17 cellular contexts compared by ENCODE assay signal in genomic region chr14:100472094-100472455, GRCh38.
DNase-seq lines count a peak whose midpoint lies in the region; ATAC-seq and TF ChIP-seq lines count a peak whose summit lies in the region.
"Had no signal": no experiment of that assay in that cellular context is flagged by ENCODE, and none has a peak within 500 bp of the region (broad histone marks: within the 10 kb centered on the region; RNA-seq: fewer than 3 reads in every experiment).

No MANE protein-coding gene starts in this region.

- intact Hi-C loops in HCT116 (cut with micrococcal nuclease) = no loop called here
- intact Hi-C loops in OCI-LY7 (cut with micrococcal nuclease; ENCODE audit: unreplicated experiment) = no loop called here
- intact Hi-C loops in gastrocnemius medialis (cut with DNase I; ENCODE audit: low total_unique reads) = loop anchor here (10.0 kb wide), 1 partner anchor 93 kb away; no protein-coding TSS in a partner anchor

- TF ChIP-seq CTCF in HCT116 (IDR thresholded peaks at IDR 0.05 in 2 of 3, conservative IDR thresholded peaks at IDR 0.05 in 1 of 3; ENCODE audit: borderline replicate concordance in 1 of 3, insufficient read depth in 1 of 3, low read depth in 2 of 3, low read length in 2 of 3) (no peak), OCI-LY7 (conservative IDR thresholded peaks at IDR 0.05; ENCODE audit: low read length) (no peak), gastrocnemius medialis (IDR thresholded peaks at IDR 0.05 in 4 of 5, conservative IDR thresholded peaks at IDR 0.05 in 1 of 5) (no peak), coronary artery (IDR thresholded peaks at IDR 0.05) (no peak)

- POLR2A ChIA-PET in HCT116 (lab: Charles Lee) (interaction anchor here (0.6 kb wide), 1 partner anchor 1633 kb away, joined by 5 read pairs; no protein-coding TSS in a partner anchor), OCI-LY7 (lab: Charles Lee) (no interaction called here)

- H3K9me3 ChIP-seq in HCT116 (ENCODE audit: control insufficient read depth in 1 of 2, insufficient read depth in 1 of 2, low read depth in 1 of 2, low read length in 2 of 2) (no peaks in the 10 kb centered on the region), OCI-LY7 (ENCODE audit: low read length) (no peaks in the 10 kb centered on the region), gastrocnemius medialis (no peaks in the 10 kb centered on the region)
- H3K9me3 ChIP-seq: ascending aorta had no signal

- H2AFZ ChIP-seq in HCT116 (ENCODE audit: low read depth, low read length, poor library complexity, severe bottlenecking) (no peak overlapping the region), OCI-LY7 (ENCODE audit: low read length) (no peak overlapping the region)

- DNase-seq in HCT116 (ENCODE audit: low read depth, low spot score) (no peak), NCI-H2081 (lab: John Stamatoyannopoulos, UW) (peak; percentile 79 to 95), OCI-LY7 (ENCODE audit: low spot score) (peak; percentile 21), gastrocnemius medialis (no peak), coronary artery (ENCODE audit: low spot score) (no peak)
- DNase-seq: activated naive CD4-positive, alpha-beta T cell treated with anti-CD3 and anti-CD28 coated beads for 36 hours; activated T-cell treated with anti-CD3 and anti-CD28 coated beads, Interleukin-2, amount 50 U/mL, for 1 hour; endodermal cell; naive thymus-derived CD4-positive, alpha-beta T cell; NCI-H1048; stimulated activated CD4-positive, alpha-beta T cell treated with anti-CD3 and anti-CD28 coated beads, Interleukin-2, amount 100 ng/mL, for 48 hours; T-helper 1 cell had no signal

- TF ChIP-seq POLR2A in HCT116 (IDR thresholded peaks at IDR 0.05; ENCODE audit: borderline replicate concordance, extremely low read depth, insufficient read depth, insufficient read length) (no peak), gastrocnemius medialis (IDR thresholded peaks at IDR 0.05) (no peak)

- ATAC-seq in HCT116 (no peak; the same call in none of the 2 replicates), gastrocnemius medialis (no peak), HG02798 (IDR thresholded peaks at IDR 0.05; ENCODE audit: poor library complexity, unreplicated experiment) (no peak), HG03460 (IDR thresholded peaks at IDR 0.05; ENCODE audit: unreplicated experiment) (no peak)
- ATAC-seq: naive thymus-derived CD4-positive, alpha-beta T cell had no signal

- peaks cover 17% of the 10 kb centered on the region; the same call in 1 of the 2 replicates for H3K27me3 ChIP-seq in HCT116 (ENCODE audit: insufficient read depth, low read length)
- H3K27me3 ChIP-seq in gastrocnemius medialis = no peaks in the 10 kb centered on the region
- H3K27me3 ChIP-seq: ascending aorta had no signal

- no peak overlapping the region for H3K4me3 ChIP-seq in HCT116 (replicated peaks in 1 of 2; ENCODE audit: low read depth in 1 of 2, low read length in 2 of 2)
- no peak overlapping the region for H3K4me3 ChIP-seq in OCI-LY7 (ENCODE audit: low read depth, low read length, poor library complexity, severe bottlenecking)
- peak overlapping the region in 1 of 4 donors; percentile 13 for H3K4me3 ChIP-seq in gastrocnemius medialis
- H3K4me3 ChIP-seq in coronary artery = no peak overlapping the region
- H3K4me3 ChIP-seq: ascending aorta, skin epidermis had no signal

- H3K9ac ChIP-seq in HCT116 (ENCODE audit: low read length) = peak overlapping the region; percentile 36
- H3K9ac ChIP-seq: KMS-11 had no signal

- BruUV-seq in HCT116 (replicated peaks; lab: Mats Ljungman, UMichigan) (no TSS peak), OCI-LY7 (replicated peaks; lab: Mats Ljungman, UMichigan) (no TSS peak)

- H3K9me2 ChIP-seq in HCT116 (ENCODE audit: insufficient read depth) = no peaks in the 10 kb centered on the region
- H3K9me2 ChIP-seq in OCI-LY7 (ENCODE audit: insufficient read depth, low read length) = no peaks in the 10 kb centered on the region

- no peak for TF ChIP-seq RAD21 in HCT116 (IDR thresholded peaks at IDR 0.05; ENCODE audit: low read depth)

- CTCF ChIA-PET in HCT116 (lab: Charles Lee) (no interaction called here), OCI-LY7 (lab: Charles Lee; ENCODE audit: unreplicated experiment) (no interaction called here)

- RAD21 ChIA-PET in HCT116 (lab: Charles Lee; ENCODE audit: low non-redundant PET in 1 of 2, low total read pairs in 2 of 2, uncharacterized antibody in 2 of 2, unreplicated experiment in 2 of 2) = interaction anchor here in 1 of 2 experiments (0.6 kb wide), 1 partner anchor 176 kb away, joined by 5 read pairs; no protein-coding TSS in a partner anchor

- peak overlapping the region; percentile 67 for H3K4me2 ChIP-seq in HCT116 (ENCODE audit: low read length)
- no peak overlapping the region for H3K4me2 ChIP-seq in OCI-LY7 (ENCODE audit: low read length)
- H3K4me2 ChIP-seq: KMS-11 had no signal

- H3K4me1 ChIP-seq in HCT116 (ENCODE audit: control insufficient read depth in 1 of 2, insufficient read depth in 2 of 2, low read length in 2 of 2) (peaks cover 45 to 59% of the 10 kb centered on the region in 2 experiments), OCI-LY7 (ENCODE audit: insufficient read depth, low read length, poor library complexity, severe bottlenecking) (no peaks in the 10 kb centered on the region), gastrocnemius medialis (peaks cover 16 to 24% of the 10 kb centered on the region in 2 donors)
- H3K4me1 ChIP-seq: ascending aorta had no signal

- H3K36me3 ChIP-seq in HCT116 (ENCODE audit: control insufficient read depth in 1 of 2, insufficient read depth in 2 of 2, low read length in 2 of 2) (no peaks in the 10 kb centered on the region), OCI-LY7 (ENCODE audit: insufficient read depth, low read length) (no peaks in the 10 kb centered on the region), gastrocnemius medialis (no peaks in the 10 kb centered on the region)

- H3K79me2 ChIP-seq in HCT116 (ENCODE audit: insufficient read depth, low read length) = no peaks in the 10 kb centered on the region
- no peaks in the 10 kb centered on the region for H3K79me2 ChIP-seq in OCI-LY7 (ENCODE audit: insufficient read depth, low read depth, low read length)

- no peaks in the 10 kb centered on the region for H4K20me1 ChIP-seq in HCT116 (ENCODE audit: insufficient read depth)
- H4K20me1 ChIP-seq in OCI-LY7 (ENCODE audit: insufficient read depth, low read length) = no peaks in the 10 kb centered on the region; the same call in 1 of the 2 replicates

- in situ Hi-C loops in gastrocnemius medialis (cut with MboI; ENCODE audit: low sequenced_read_pairs in 4 of 4) = no loop called here

- H3K27ac ChIP-seq in HCT116 (ENCODE audit: low read depth, low read length) (peak overlapping the region; percentile 71), OCI-LY7 (ENCODE audit: low read depth, low read length, poor library complexity, severe bottlenecking) (no peak overlapping the region), gastrocnemius medialis (peak overlapping the region; percentile 12 to 82 (median 77)), coronary artery (no peak overlapping the region)
- H3K27ac ChIP-seq: ascending aorta, KMS-11, skin epidermis had no signal

TF ChIP-seq in HCT116, 20 proteins besides CTCF, POLR2A, EP300 and RAD21:
- TF ChIP-seq ZBTB33 (IDR thresholded peaks at IDR 0.05; ENCODE audit: extremely low read depth, insufficient replicate concordance, low read length) (no peak), ATF3 (IDR thresholded peaks at IDR 0.05) (no peak), CEBPB (IDR thresholded peaks at IDR 0.05; ENCODE audit: low read depth) (no peak), POLR2AphosphoS5 (IDR thresholded peaks at IDR 0.05; ENCODE audit: low read depth, low read length) (peak; percentile 2; the same call in 1 of the 2 replicates)

Comparison
In these comparisons a context has a peak if more than half of its experiments do, and no peak if none do; other contexts are left out.
1. DNase-seq: peak in NCI-H2081 (2 of 2) and OCI-LY7 (single experiment); none in HCT116 (single experiment), gastrocnemius medialis (0 of 2) and coronary artery (single experiment).
2. H3K27ac ChIP-seq: peak in HCT116 (single experiment) and gastrocnemius medialis (4 of 4); none in OCI-LY7 (single experiment) and coronary artery (0 of 2).